35 cellular contexts compared by ENCODE assay signal in genomic region chr10:80050752-80051151, GRCh38.
"Had no signal": no experiment of that assay in that cellular context is flagged by ENCODE, and none has a peak within 500 bp of the region (broad histone marks: within the 10 kb centered on the region; RNA-seq: fewer than 3 reads in every experiment).

No MANE protein-coding gene starts in this region.

- H3K36me3 ChIP-seq: MG63 had no signal

- H3K4me3 ChIP-seq: MG63 had no signal

- DNase-seq: Karpas-422, Kasumi-1, KBM-7, KG1, MG63, MM.1S, MV-4-11, NCI-H1048, NCI-H1092, NCI-H1092 treated with DMSO at 0.1 percent for 48 hours, NCI-H1105, NCI-H1105 treated with DMSO at 0.1 percent for 48 hours, NCI-H1417, NCI-H1417 treated with DMSO at 0.1 percent for 48 hours, NCI-H1436, NCI-H1436 treated with DMSO at 0.1 percent for 48 hours, NCI-H146, NCI-H1694, NCI-H1694 treated with DMSO at 0.1 percent for 48 hours, NCI-H187, NCI-H187 treated with DMSO at 0.1 percent for 48 hours, NCI-H1930, NCI-H2029, NCI-H2029 treated with DMSO at 0.1 percent for 48 hours, NCI-H2081, NCI-H2081 treated with DMSO at 0.1 percent for 48 hours, NCI-H2107, NCI-H2171, NCI-H2171 treated with DMSO at 0.1 percent for 48 hours, NCI-H2227 treated with DMSO at 0.1 percent for 48 hours, NCI-H226, NCI-H345, NCI-H446, NCI-H446 treated with DMSO at 0.1 percent for 48 hours had no signal

- H3K9ac ChIP-seq: KMS-11 had no signal

- H3K9me3 ChIP-seq: MG63 had no signal

- H3K4me2 ChIP-seq: KMS-11 had no signal

- H3K27ac ChIP-seq: KMS-11 had no signal
